8 cellular contexts compared by ENCODE assay signal in the genomic region with DNA sequence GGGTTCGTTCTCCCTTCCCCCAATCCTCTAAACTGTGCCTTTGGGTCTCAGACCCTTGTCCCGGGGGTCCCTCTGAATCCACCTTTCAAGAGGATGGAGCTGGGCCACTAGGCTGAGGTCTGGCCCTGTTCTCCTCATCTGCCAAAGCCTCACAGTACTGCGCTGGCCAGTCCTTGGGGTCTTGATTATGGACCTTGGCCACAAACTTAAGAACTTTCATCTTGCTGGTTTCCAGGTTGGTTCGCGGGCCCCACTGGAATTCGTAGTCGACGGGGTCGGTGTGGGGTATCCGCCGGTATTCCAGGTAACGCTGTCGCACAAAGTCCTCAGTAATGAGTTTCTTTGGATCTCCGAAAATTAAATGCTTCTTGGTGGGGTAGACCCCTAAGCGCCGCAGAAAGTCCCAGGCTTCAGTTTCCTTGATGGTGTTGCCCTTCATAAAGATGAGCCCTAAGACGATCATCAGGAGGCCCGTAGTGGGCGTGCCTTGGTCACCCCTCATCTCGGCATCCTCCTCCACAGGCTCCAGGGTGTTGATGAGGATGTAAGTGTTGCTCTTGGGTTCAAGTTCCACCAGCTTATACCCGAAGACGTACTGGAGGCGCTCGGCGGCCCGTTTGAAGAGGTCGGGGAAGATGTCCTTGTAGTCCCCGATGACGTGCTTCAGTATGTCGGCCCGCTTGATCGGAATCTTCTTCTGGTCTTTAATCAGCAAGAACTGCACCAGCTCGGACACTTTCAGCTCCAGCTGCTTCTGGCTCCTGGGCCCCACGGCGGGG. TPM values are rescaled to one million over a fixed set of nuclear protein-coding genes. Genes with fewer than 3 reads are reported as not detected.
DNase-seq lines count a peak whose midpoint lies in the region; ATAC-seq and TF ChIP-seq lines count a peak whose summit lies in the region.

No MANE protein-coding gene starts in this region.

- H3K27ac ChIP-seq in Panc1 (ENCODE audit: low read length) (peak overlapping the region; percentile 94), ovary (peak overlapping the region; percentile 84 to 98)

- no peak for TF ChIP-seq CTCF in Panc1 (IDR thresholded peaks at IDR 0.05)
- no peak for TF ChIP-seq CTCF in ovary (IDR thresholded peaks at IDR 0.05)
- TF ChIP-seq CTCF in type B pancreatic cell (conservative IDR thresholded peaks at IDR 0.05) = no peak

- TSS peak; percentile 95 for BruUV-seq in Panc1 (replicated peaks; lab: Mats Ljungman, UMichigan)

- H3K27ac Mint-ChIP-seq in type B pancreatic cell = peak overlapping the region; percentile 90

- WGBS in ovary, 3 donors = 4 to 5% (median 4%) methylated on average over 32 to 35 of the region's 35 CpGs

- CTCF ChIA-PET in Panc1 (lab: Charles Lee) = no interaction called here

- no peaks in the 10 kb centered on the region for H3K27me3 Mint-ChIP-seq in type B pancreatic cell

- peak overlapping the region; percentile 99 for H3K4me3 Mint-ChIP-seq in type B pancreatic cell

- no peaks in the 10 kb centered on the region for H3K36me3 Mint-ChIP-seq in type B pancreatic cell

- POLR2A ChIA-PET in Panc1 (lab: Charles Lee) = no interaction called here

- H3K4me3 ChIP-seq in Panc1 (ENCODE audit: low read depth in 2 of 2, low read length in 2 of 2) (peak overlapping the region; percentile 67 to 94), ovary (peak overlapping the region; percentile 51)

- peaks cover 23% of the 10 kb centered on the region for H3K4me1 Mint-ChIP-seq in type B pancreatic cell (ENCODE audit: unreplicated experiment)

- in situ Hi-C loops in Panc1 (cut with HindIII; ENCODE audit: low pct_unique_long_range_greater_than_20kb, low sequenced_read_pairs) = no loop called here

- DNase-seq in NK-92 treated with Interleukin-12 subunit alpha and Interleukin-12 subunit beta, amount 100 ng/mL, for 24 hours (lab: John Stamatoyannopoulos, UW) = peak; percentile 45
- no peak for DNase-seq in NK-92 (lab: John Stamatoyannopoulos, UW; ENCODE audit: unreplicated experiment)
- DNase-seq in Panc1 (ENCODE audit: low read depth, low spot score) = no peak
- peak; percentile 51 for DNase-seq in activated naive CD4-positive, alpha-beta T cell treated with Interleukin-2 at 50 U/mL for 16 hours
- peak; percentile 47 for DNase-seq in globus pallidus (ENCODE audit: low spot score)
- peak in 4 of 5 donors; percentile 35 to 65 (median 51) for DNase-seq in ovary
- no peak for DNase-seq in type B pancreatic cell (ENCODE audit: extremely low spot score, unreplicated experiment)

- H3K4me1 ChIP-seq in Panc1 (ENCODE audit: control insufficient read depth, insufficient read depth, low read length) (peaks cover 18% of the 10 kb centered on the region), ovary (ENCODE audit: insufficient read depth) (no peaks in the 10 kb centered on the region)

- H3K9me3 Mint-ChIP-seq in type B pancreatic cell = no peaks in the 10 kb centered on the region

- intact Hi-C loops in Panc1 (cut with micrococcal nuclease; ENCODE audit: unreplicated experiment) (loop anchor here (10.0 kb wide), 1 partner anchor 306 kb away; a partner anchor contains a TSS), ovary (cut with DNase I) (no loop called here)

- no peaks in the 10 kb centered on the region for H3K9me3 ChIP-seq in Panc1 (ENCODE audit: control insufficient read depth, insufficient read depth, low read depth, low read length)
- no peaks in the 10 kb centered on the region for H3K9me3 ChIP-seq in ovary

- no peak for TF ChIP-seq EP300 in ovary (IDR thresholded peaks at IDR 0.05)

- no peaks in the 10 kb centered on the region for H3K36me3 ChIP-seq in Panc1 (ENCODE audit: control insufficient read depth, insufficient read depth, low read length)
- H3K36me3 ChIP-seq in ovary = no peaks in the 10 kb centered on the region

- TF ChIP-seq POLR2A in ovary (IDR thresholded peaks at IDR 0.05) = no peak

- peak; percentile 16 for ATAC-seq in HG03039 (IDR thresholded peaks at IDR 0.05; ENCODE audit: unreplicated experiment)
- ATAC-seq in Panc1 = peak; percentile 73

- no peaks in the 10 kb centered on the region for H3K27me3 ChIP-seq in Panc1 (ENCODE audit: control insufficient read depth, insufficient read depth, low read length)
- no peaks in the 10 kb centered on the region for H3K27me3 ChIP-seq in ovary

RNA-seq across cellular contexts. Expression of gene NSMCE3, which starts 0.7 kb away (rescaled TPM):
- total RNA-seq in Panc1 (2021; ENCODE audit: unreplicated experiment) = 5.5 TPM
- polyA plus RNA-seq in Panc1 (2012; ENCODE audit: insufficient read length) = 4.3 TPM
- 10 to 100 TPM in 5 of 7 donors, 1 to 10 TPM in 2; 7.2 to 16.9 (median 12.7) TPM for total RNA-seq in ovary
- 10 to 100 TPM in 1 of 2 donors, 1 to 10 TPM in 1; 5.5 to 12.6 TPM for polyA plus RNA-seq in ovary
- total RNA-seq in type B pancreatic cell (ENCODE audit: low replicate concordance) = 6.1 and 8.2 TPM in 2 replicates

Comparison
In these comparisons a context has a peak if more than half of its experiments do, and no peak if none do; other contexts are left out.
1. DNase-seq: peak in NK-92 treated with Interleukin-12 subunit alpha and Interleukin-12 subunit beta, amount 100 ng/mL, for 24 hours (single experiment), activated naive CD4-positive, alpha-beta T cell treated with Interleukin-2 at 50 U/mL for 16 hours (single experiment), globus pallidus (single experiment) and ovary (4 of 5); none in NK-92 (single experiment), Panc1 (single experiment) and type B pancreatic cell (single experiment).